In the genomic region with DNA sequence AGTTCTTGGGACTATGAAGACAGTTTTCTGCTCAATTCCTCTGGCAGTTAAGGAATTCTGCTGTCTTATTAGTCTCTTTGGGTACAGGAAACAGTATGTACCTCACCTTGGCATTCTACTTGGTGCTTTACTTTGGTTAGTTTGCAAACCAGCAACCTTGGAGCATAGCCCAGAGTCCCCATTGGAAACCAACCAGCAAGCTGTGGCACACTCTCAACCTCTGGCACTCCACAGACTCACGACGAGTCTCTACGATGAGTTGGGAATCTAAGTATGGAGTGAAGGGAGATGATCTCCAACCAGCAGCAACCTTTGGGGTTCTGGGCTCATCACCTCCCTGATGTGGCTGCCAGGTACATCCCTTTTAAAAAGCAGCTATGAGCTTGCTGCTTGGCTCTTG, we compare ENCODE assay signal across 1 cellular context.
TF ChIP-seq lines count a peak whose summit lies in the region.

No MANE protein-coding gene starts in this region.

TF ChIP-seq in HepG2, 621 proteins besides CTCF, POLR2A, EP300 and RAD21:
- TF ChIP-seq, protein P1, sequence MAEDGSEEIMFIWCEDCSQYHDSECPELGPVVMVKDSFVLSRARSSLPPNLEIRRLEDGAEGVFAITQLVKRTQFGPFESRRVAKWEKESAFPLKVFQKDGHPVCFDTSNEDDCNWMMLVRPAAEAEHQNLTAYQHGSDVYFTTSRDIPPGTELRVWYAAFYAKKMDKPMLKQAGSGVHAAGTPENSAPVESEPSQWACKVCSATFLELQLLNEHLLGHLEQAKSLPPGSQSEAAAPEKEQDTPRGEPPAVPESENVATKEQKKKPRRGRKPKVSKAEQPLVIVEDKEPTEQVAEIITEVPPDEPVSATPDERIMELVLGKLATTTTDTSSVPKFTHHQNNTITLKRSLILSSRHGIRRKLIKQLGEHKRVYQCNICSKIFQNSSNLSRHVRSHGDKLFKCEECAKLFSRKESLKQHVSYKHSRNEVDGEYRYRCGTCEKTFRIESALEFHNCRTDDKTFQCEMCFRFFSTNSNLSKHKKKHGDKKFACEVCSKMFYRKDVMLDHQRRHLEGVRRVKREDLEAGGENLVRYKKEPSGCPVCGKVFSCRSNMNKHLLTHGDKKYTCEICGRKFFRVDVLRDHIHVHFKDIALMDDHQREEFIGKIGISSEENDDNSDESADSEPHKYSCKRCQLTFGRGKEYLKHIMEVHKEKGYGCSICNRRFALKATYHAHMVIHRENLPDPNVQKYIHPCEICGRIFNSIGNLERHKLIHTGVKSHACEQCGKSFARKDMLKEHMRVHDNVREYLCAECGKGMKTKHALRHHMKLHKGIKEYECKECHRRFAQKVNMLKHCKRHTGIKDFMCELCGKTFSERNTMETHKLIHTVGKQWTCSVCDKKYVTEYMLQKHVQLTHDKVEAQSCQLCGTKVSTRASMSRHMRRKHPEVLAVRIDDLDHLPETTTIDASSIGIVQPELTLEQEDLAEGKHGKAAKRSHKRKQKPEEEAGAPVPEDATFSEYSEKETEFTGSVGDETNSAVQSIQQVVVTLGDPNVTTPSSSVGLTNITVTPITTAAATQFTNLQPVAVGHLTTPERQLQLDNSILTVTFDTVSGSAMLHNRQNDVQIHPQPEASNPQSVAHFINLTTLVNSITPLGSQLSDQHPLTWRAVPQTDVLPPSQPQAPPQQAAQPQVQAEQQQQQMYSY (CRISPR knock-in tag; IDR thresholded peaks at IDR 0.05) = no peak
- no peak for TF ChIP-seq ZNF652 (CRISPR knock-in tag; IDR thresholded peaks at IDR 0.05; ENCODE audit: borderline replicate concordance, low read depth)
- no peak for TF ChIP-seq ZNF556 (CRISPR knock-in tag; IDR thresholded peaks at IDR 0.05; ENCODE audit: borderline replicate concordance)
- no peak for TF ChIP-seq ZNF570 (CRISPR knock-in tag; IDR thresholded peaks at IDR 0.05; ENCODE audit: borderline replicate concordance)
- TF ChIP-seq, protein P2, sequence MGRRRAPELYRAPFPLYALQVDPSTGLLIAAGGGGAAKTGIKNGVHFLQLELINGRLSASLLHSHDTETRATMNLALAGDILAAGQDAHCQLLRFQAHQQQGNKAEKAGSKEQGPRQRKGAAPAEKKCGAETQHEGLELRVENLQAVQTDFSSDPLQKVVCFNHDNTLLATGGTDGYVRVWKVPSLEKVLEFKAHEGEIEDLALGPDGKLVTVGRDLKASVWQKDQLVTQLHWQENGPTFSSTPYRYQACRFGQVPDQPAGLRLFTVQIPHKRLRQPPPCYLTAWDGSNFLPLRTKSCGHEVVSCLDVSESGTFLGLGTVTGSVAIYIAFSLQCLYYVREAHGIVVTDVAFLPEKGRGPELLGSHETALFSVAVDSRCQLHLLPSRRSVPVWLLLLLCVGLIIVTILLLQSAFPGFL (CRISPR knock-in tag; IDR thresholded peaks at IDR 0.05) = no peak
- TF ChIP-seq ONECUT2 (CRISPR knock-in tag; IDR thresholded peaks at IDR 0.05) = no peak
